Comparison of ENCODE assay signal across 1 cellular context in genomic region chr2:137942037-137942784, GRCh38.
A peak's percentile ranks its signal among the peaks of the same experiment; 100 is the strongest.
TF ChIP-seq lines count a peak whose summit lies in the region.

No MANE protein-coding gene starts in this region.

TF ChIP-seq in HepG2, 621 proteins besides CTCF, POLR2A, EP300 and RAD21 (continued from another document and continues in another):
- no peak for TF ChIP-seq TFDP1 (CRISPR knock-in tag; IDR thresholded peaks at IDR 0.05; ENCODE audit: borderline replicate concordance)
- TF ChIP-seq ZNF317 (CRISPR knock-in tag; IDR thresholded peaks at IDR 0.05) = no peak
- TF ChIP-seq NR2C2 (CRISPR knock-in tag; IDR thresholded peaks at IDR 0.05; ENCODE audit: borderline replicate concordance) = no peak
- no peak for TF ChIP-seq SMYD3 (CRISPR knock-in tag; IDR thresholded peaks at IDR 0.05)
- no peak for TF ChIP-seq NFYB (CRISPR knock-in tag; IDR thresholded peaks at IDR 0.05)
- TF ChIP-seq ATF3 (CRISPR knock-in tag; IDR thresholded peaks at IDR 0.05) = no peak
- TF ChIP-seq ZNF513 (CRISPR knock-in tag; conservative IDR thresholded peaks at IDR 0.05) = no peak
- no peak for TF ChIP-seq ZNF772 (CRISPR knock-in tag; IDR thresholded peaks at IDR 0.05)
- TF ChIP-seq ARID4A (CRISPR knock-in tag; IDR thresholded peaks at IDR 0.05; ENCODE audit: borderline replicate concordance) = no peak
- TF ChIP-seq ISL2 (CRISPR knock-in tag; IDR thresholded peaks at IDR 0.05) = 0 out of 2 replicates have a peak, but pooled peaks have one; percentile 27
- no peak for TF ChIP-seq THYN1 (CRISPR knock-in tag; IDR thresholded peaks at IDR 0.05; ENCODE audit: borderline replicate concordance, low read depth)
- no peak for TF ChIP-seq KDM2A (CRISPR knock-in tag; IDR thresholded peaks at IDR 0.05; ENCODE audit: borderline replicate concordance, low read depth)
- TF ChIP-seq MAFK (conservative IDR thresholded peaks at IDR 0.05 in 1 of 2, IDR thresholded peaks at IDR 0.05 in 1 of 2; ENCODE audit: low read length in 2 of 2) = no peak
- TF ChIP-seq SNAPC2 (CRISPR knock-in tag; IDR thresholded peaks at IDR 0.05) = no peak
- no peak for TF ChIP-seq ZNF850 (CRISPR knock-in tag; conservative IDR thresholded peaks at IDR 0.05)
- no peak for TF ChIP-seq MXI1 (IDR thresholded peaks at IDR 0.05; ENCODE audit: borderline replicate concordance, low read depth, low read length)
- TF ChIP-seq THAP9 (CRISPR knock-in tag; IDR thresholded peaks at IDR 0.05; ENCODE audit: borderline replicate concordance) = no peak
- no peak for TF ChIP-seq ZBTB38 (CRISPR knock-in tag; IDR thresholded peaks at IDR 0.05)
- TF ChIP-seq MAF1 (CRISPR knock-in tag; IDR thresholded peaks at IDR 0.05; ENCODE audit: borderline replicate concordance) = no peak
- no peak for TF ChIP-seq ZFP91 (CRISPR knock-in tag; IDR thresholded peaks at IDR 0.05; ENCODE audit: borderline replicate concordance)
- no peak for TF ChIP-seq ZFP36L2 (CRISPR knock-in tag; IDR thresholded peaks at IDR 0.05)
- TF ChIP-seq STAT5B (CRISPR knock-in tag; IDR thresholded peaks at IDR 0.05) = no peak
- no peak for TF ChIP-seq RARG (CRISPR knock-in tag; IDR thresholded peaks at IDR 0.05; ENCODE audit: low read depth)
- TF ChIP-seq GATAD1 (CRISPR knock-in tag; IDR thresholded peaks at IDR 0.05) = no peak; the same call in 1 of the 2 replicates
- no peak for TF ChIP-seq ZNF350 (CRISPR knock-in tag; IDR thresholded peaks at IDR 0.05; ENCODE audit: borderline replicate concordance, low read depth)
- TF ChIP-seq AHDC1 (CRISPR knock-in tag; IDR thresholded peaks at IDR 0.05; ENCODE audit: borderline replicate concordance) = peak; percentile 58; the same call in 1 of the 2 replicates
- 0 out of 2 replicates have a peak, but pooled peaks have one; percentile 3 for TF ChIP-seq STAG1 (CRISPR knock-in tag; IDR thresholded peaks at IDR 0.05)
- TF ChIP-seq CSRNP1 (CRISPR knock-in tag; IDR thresholded peaks at IDR 0.05) = no peak
- TF ChIP-seq ZNF552 (CRISPR knock-in tag; IDR thresholded peaks at IDR 0.05; ENCODE audit: borderline replicate concordance) = no peak
- no peak for TF ChIP-seq FOXM1 (CRISPR knock-in tag; IDR thresholded peaks at IDR 0.05)
- TF ChIP-seq HIC2 (CRISPR knock-in tag; IDR thresholded peaks at IDR 0.05; ENCODE audit: low read depth) = peak; percentile 58; the same call in 1 of the 2 replicates
- peak; percentile 87; the same call in 1 of the 2 replicates for TF ChIP-seq ZNF33A (CRISPR knock-in tag; IDR thresholded peaks at IDR 0.05; ENCODE audit: borderline replicate concordance)
- no peak for TF ChIP-seq ZBTB2 (CRISPR knock-in tag; IDR thresholded peaks at IDR 0.05; ENCODE audit: low read depth)
